Comparison of ENCODE assay signal across 8 cellular contexts in genomic region chr3:133661454-133662255, GRCh38. TPM values are rescaled to one million over a fixed set of nuclear protein-coding genes. Genes with fewer than 3 reads are reported as not detected.
DNase-seq lines count a peak whose midpoint lies in the region; ATAC-seq and TF ChIP-seq lines count a peak whose summit lies in the region.

Gene TOPBP1 (minus strand): TSS chr3:133661941. CDS start chr3:133661127, 814 bp downstream.

- TF ChIP-seq EP300 in sigmoid colon (IDR thresholded peaks at IDR 0.05), result no peak

- H3K36me3 ChIP-seq in body of pancreas (replicated peaks in 1 of 2; ENCODE audit: insufficient read depth in 1 of 2, low read depth in 2 of 2), result peaks cover 0 to 9% of the 10 kb centered on the region in 2 donors
- H3K36me3 ChIP-seq in sigmoid colon, result peaks cover 0 to 27% (median 4%) of the 10 kb centered on the region in 4 donors

- H3K4me1 ChIP-seq in body of pancreas, result peaks cover 29% of the 10 kb centered on the region
- H3K4me1 ChIP-seq in sigmoid colon, result peaks cover 0 to 28% (median 12%) of the 10 kb centered on the region in 4 donors

- peak; percentile 87 for ATAC-seq in GM18861 (IDR thresholded peaks at IDR 0.05; ENCODE audit: unreplicated experiment)
- peak; percentile 90 for ATAC-seq in HG03066 (IDR thresholded peaks at IDR 0.05; ENCODE audit: low read depth, unreplicated experiment)
- peak; percentile 88 for ATAC-seq in body of pancreas

- H3K9me3 ChIP-seq in body of pancreas (no peaks in the 10 kb centered on the region), sigmoid colon (no peaks in the 10 kb centered on the region)

- peak; percentile 20 to 74 (median 66) for TF ChIP-seq POLR2A in body of pancreas (IDR thresholded peaks at IDR 0.05)
- TF ChIP-seq POLR2A in sigmoid colon (IDR thresholded peaks at IDR 0.05), result no peak

- no peaks in the 10 kb centered on the region for H3K27me3 ChIP-seq in body of pancreas
- no peaks in the 10 kb centered on the region for H3K27me3 ChIP-seq in sigmoid colon

- intact Hi-C loops in body of pancreas (cut with DNase I), result loop anchor here (10.0 kb wide), 1 partner anchor 143 kb away; the partner anchor contains the start of gene SRPRB
- intact Hi-C loops in sigmoid colon (cut with DNase I), result loop anchor here (5.0 to 10.0 kb wide), 4 partner anchors 84 to 937 kb away; partner anchors contain the start of gene NPHP3

- H3K27ac ChIP-seq in body of pancreas (peak within 1 kb of the TSS; percentile 53 to 80 (median 72)), sigmoid colon (peak within 1 kb of the TSS; percentile 82 to 86 (median 82))

- WGBS in body of pancreas, 2 donors, result 0 to 1% methylated on average over 11 to 57 of the region's 57 CpGs
- 0 to 1% methylated on average over 57 of the region's 57 CpGs for WGBS in sigmoid colon, 2 donors

- DNase-seq in A172 (ENCODE audit: low spot score) (peak; percentile 71), NCI-H2107 treated with DMSO at 0.1 percent for 48 hours (lab: John Stamatoyannopoulos, UW; ENCODE audit: unreplicated experiment) (peak; percentile 84), UCSD-AML1 (lab: John Stamatoyannopoulos, UW; ENCODE audit: unreplicated experiment) (peak; percentile 83), body of pancreas (peak; percentile 74 to 82 (median 80)), iPS DF 4.7 (ENCODE audit: extremely low read depth, low spot score) (peak; percentile 75), sigmoid colon (peak; percentile 86)

- peak within 1 kb of the TSS; percentile 79 to 93 for H3K4me3 ChIP-seq in body of pancreas
- peak within 1 kb of the TSS; percentile 63 to 93 (median 85) for H3K4me3 ChIP-seq in sigmoid colon

- TF ChIP-seq CTCF in body of pancreas (IDR thresholded peaks at IDR 0.05), result no peak
- TF ChIP-seq CTCF in sigmoid colon (IDR thresholded peaks at IDR 0.05), result no peak

RNA-seq across cellular contexts. Expression of gene TOPBP1, which starts in this region (rescaled TPM):
- 70.8 and 73.0 TPM in 2 replicates for total RNA-seq in A172 (2014; rRNA removed; shearing (Covaris generic))
- total RNA-seq in body of pancreas (10 to 100 TPM; 22.6 to 34.3 TPM), sigmoid colon (10 to 100 TPM; 14.1 to 30.2 (median 16.8) TPM)
- 10 to 100 TPM in 1 of 3 donors, 1 to 10 TPM in 2; 4.8 to 15.9 (median 8.8) TPM for polyA plus RNA-seq in sigmoid colon

Comparison
In these comparisons a context has a peak if more than half of its experiments do, and no peak if none do; other contexts are left out.
1. Peak in every context shown above with its lines: DNase-seq, ATAC-seq, H3K4me3 ChIP-seq and H3K27ac ChIP-seq.
2. POLR2A ChIP-seq: peak in body of pancreas (3 of 3); none in sigmoid colon (0 of 2).